Comparison of ENCODE assay signal across 1 cellular context in the genomic region with DNA sequence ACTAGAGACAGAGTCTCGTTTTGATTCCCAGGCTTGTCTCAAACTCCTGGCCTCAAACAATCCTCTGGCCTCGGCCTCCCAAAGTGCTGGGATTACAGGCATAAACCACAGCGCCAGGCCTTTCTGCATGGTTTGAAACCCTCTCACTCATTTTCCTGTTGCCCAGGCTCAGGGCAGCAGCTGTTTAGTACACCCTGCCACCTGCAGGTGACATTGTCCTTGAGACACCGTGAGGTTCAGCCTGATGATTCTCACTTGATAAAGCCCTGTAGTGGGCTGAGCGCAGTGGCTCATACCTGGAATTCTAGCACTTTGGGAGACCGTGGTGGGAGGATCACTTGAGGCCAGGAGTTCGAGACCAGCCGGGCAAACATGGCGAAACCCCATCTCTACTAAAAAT.
A peak's percentile ranks its signal among the peaks of the same experiment; 100 is the strongest.
TF ChIP-seq lines count a peak whose summit lies in the region.

No MANE protein-coding gene starts in this region.

TF ChIP-seq in K562, 482 proteins besides CTCF, POLR2A, EP300 and RAD21:
- TF ChIP-seq, protein P1, sequence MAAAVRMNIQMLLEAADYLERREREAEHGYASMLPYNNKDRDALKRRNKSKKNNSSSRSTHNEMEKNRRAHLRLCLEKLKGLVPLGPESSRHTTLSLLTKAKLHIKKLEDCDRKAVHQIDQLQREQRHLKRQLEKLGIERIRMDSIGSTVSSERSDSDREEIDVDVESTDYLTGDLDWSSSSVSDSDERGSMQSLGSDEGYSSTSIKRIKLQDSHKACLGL (CRISPR knock-in tag; IDR thresholded peaks at IDR 0.05; ENCODE audit: borderline replicate concordance, poor library complexity, severe bottlenecking), result no peak
- TF ChIP-seq, protein P2, sequence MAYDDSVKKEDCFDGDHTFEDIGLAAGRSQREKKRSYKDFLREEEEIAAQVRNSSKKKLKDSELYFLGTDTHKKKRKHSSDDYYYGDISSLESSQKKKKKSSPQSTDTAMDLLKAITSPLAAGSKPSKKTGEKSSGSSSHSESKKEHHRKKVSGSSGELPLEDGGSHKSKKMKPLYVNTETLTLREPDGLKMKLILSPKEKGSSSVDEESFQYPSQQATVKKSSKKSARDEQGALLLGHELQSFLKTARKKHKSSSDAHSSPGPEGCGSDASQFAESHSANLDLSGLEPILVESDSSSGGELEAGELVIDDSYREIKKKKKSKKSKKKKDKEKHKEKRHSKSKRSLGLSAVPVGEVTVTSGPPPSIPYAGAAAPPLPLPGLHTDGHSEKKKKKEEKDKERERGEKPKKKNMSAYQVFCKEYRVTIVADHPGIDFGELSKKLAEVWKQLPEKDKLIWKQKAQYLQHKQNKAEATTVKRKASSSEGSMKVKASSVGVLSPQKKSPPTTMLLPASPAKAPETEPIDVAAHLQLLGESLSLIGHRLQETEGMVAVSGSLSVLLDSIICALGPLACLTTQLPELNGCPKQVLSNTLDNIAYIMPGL (CRISPR knock-in tag; IDR thresholded peaks at IDR 0.05), result no peak
- no peak for TF ChIP-seq U2AF2 (optimal IDR thresholded peaks at IDR 0.05; ENCODE audit: low read depth, low read length)
- TF ChIP-seq, protein P3, sequence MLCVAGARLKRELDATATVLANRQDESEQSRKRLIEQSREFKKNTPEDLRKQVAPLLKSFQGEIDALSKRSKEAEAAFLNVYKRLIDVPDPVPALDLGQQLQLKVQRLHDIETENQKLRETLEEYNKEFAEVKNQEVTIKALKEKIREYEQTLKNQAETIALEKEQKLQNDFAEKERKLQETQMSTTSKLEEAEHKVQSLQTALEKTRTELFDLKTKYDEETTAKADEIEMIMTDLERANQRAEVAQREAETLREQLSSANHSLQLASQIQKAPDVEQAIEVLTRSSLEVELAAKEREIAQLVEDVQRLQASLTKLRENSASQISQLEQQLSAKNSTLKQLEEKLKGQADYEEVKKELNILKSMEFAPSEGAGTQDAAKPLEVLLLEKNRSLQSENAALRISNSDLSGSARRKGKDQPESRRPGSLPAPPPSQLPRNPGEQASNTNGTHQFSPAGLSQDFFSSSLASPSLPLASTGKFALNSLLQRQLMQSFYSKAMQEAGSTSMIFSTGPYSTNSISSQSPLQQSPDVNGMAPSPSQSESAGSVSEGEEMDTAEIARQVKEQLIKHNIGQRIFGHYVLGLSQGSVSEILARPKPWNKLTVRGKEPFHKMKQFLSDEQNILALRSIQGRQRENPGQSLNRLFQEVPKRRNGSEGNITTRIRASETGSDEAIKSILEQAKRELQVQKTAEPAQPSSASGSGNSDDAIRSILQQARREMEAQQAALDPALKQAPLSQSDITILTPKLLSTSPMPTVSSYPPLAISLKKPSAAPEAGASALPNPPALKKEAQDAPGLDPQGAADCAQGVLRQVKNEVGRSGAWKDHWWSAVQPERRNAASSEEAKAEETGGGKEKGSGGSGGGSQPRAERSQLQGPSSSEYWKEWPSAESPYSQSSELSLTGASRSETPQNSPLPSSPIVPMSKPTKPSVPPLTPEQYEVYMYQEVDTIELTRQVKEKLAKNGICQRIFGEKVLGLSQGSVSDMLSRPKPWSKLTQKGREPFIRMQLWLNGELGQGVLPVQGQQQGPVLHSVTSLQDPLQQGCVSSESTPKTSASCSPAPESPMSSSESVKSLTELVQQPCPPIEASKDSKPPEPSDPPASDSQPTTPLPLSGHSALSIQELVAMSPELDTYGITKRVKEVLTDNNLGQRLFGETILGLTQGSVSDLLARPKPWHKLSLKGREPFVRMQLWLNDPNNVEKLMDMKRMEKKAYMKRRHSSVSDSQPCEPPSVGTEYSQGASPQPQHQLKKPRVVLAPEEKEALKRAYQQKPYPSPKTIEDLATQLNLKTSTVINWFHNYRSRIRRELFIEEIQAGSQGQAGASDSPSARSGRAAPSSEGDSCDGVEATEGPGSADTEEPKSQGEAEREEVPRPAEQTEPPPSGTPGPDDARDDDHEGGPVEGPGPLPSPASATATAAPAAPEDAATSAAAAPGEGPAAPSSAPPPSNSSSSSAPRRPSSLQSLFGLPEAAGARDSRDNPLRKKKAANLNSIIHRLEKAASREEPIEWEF (CRISPR knock-in tag; IDR thresholded peaks at IDR 0.05), result no peak
- TF ChIP-seq, protein P4, sequence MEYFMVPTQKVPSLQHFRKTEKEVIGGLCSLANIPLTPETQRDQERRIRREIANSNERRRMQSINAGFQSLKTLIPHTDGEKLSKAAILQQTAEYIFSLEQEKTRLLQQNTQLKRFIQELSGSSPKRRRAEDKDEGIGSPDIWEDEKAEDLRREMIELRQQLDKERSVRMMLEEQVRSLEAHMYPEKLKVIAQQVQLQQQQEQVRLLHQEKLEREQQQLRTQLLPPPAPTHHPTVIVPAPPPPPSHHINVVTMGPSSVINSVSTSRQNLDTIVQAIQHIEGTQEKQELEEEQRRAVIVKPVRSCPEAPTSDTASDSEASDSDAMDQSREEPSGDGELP (CRISPR knock-in tag; IDR thresholded peaks at IDR 0.05; ENCODE audit: borderline replicate concordance), result peak; percentile 28; the same call in 1 of the 2 replicates
